8 cellular contexts compared by ENCODE assay signal in the genomic region with DNA sequence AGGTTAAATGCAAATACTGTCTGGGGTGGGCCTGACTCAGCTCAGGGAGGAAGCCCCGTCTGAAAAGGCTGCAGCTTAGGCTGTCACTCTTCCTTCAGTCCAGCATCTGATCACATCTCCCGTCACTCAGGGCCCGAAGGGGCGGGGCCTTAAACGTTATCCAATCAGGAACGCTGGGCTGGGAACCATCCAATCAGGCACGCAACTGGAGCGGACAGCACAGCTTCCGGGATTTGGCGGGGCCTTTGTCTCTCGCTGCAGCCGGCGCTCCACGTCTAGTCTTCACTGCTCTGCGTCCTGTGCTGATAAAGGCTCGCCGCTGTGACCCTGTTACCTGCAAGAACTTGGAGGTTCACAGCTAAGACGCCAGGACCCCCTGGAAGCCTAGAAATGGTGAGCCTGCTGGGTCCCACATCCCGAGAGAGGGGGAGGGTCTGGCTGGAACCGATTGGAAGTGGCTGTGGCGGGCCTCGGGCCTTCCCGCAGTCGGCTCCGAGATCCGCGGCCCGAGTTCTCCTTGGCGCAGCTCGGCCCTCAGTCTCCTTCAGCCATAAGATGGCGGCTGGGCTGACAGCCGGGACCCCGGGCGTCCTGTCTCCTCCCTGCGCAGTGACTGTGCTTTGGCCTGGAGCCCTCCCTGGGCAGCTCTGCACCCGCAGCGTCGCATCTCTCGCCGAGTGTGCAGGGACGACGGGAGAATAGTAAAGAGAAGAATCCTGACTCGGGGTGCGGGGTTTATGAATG. TPM values are rescaled to one million over a fixed set of nuclear protein-coding genes. Genes with fewer than 3 reads are reported as not detected.
DNase-seq lines count a peak whose midpoint lies in the region; ATAC-seq and TF ChIP-seq lines count a peak whose summit lies in the region.

Gene ZNF92 (plus strand): TSS at position 248 of the 744 bp plus-strand sequence. CDS start 143 bp downstream, at position 391.

- peak within 1 kb of the TSS; percentile 70 to 94 for H3K4me3 ChIP-seq in ascending aorta
- H3K4me3 ChIP-seq in right cardiac atrium (ENCODE audit: low read length) = peak within 1 kb of the TSS; percentile 96
- peak within 1 kb of the TSS; percentile 76 to 88 for H3K4me3 ChIP-seq in vagina

- H3K4me1 ChIP-seq in ascending aorta (peaks cover 0 to 14% of the 10 kb centered on the region in 2 donors), right cardiac atrium (ENCODE audit: control insufficient read depth, insufficient read depth, low read length) (no peaks in the 10 kb centered on the region), vagina (peaks cover 21% of the 10 kb centered on the region)

- H3K9me3 ChIP-seq in ascending aorta = no peaks in the 10 kb centered on the region
- H3K9me3 ChIP-seq in right cardiac atrium (ENCODE audit: control insufficient read depth, low read length) = no peaks in the 10 kb centered on the region
- H3K9me3 ChIP-seq in vagina = no peaks in the 10 kb centered on the region

- H3K27ac ChIP-seq in ascending aorta = peak within 1 kb of the TSS; percentile 86 to 91
- peak within 1 kb of the TSS; percentile 95 for H3K27ac ChIP-seq in right cardiac atrium (ENCODE audit: low read length)
- peak within 1 kb of the TSS; percentile 73 for H3K27ac ChIP-seq in vagina

- intact Hi-C loops in T-helper 2 cell treated with Interferon-gamma antibody and Interleukin-4, amounts not matched to agents 100 ng/mL and 5 ng/mL, for 36 hours (cut with micrococcal nuclease) = loop anchor here (1.0 to 10.0 kb wide), 12 partner anchors 47 to 1929 kb away; partner anchors contain the start of genes ERV3-1, GUSB, SBDS and TYW1
- intact Hi-C loops in ascending aorta (cut with DNase I) = loop anchor here (1.0 to 10.0 kb wide), 6 partner anchors 367 to 811 kb away; partner anchors contain the start of genes ERV3-1, VKORC1L1, ZNF107 and ZNF138
- intact Hi-C loops in right cardiac atrium (cut with DNase I) = no loop called here
- intact Hi-C loops in vagina (cut with DNase I) = no loop called here

- WGBS in right cardiac atrium = under 1% methylated on average over 44 of the region's 44 CpGs

- no peak for TF ChIP-seq CTCF in ascending aorta (IDR thresholded peaks at IDR 0.05)
- TF ChIP-seq CTCF in vagina (IDR thresholded peaks at IDR 0.05) = no peak

- DNase-seq in NCI-H187 treated with DMSO at 0.1 percent for 48 hours (lab: John Stamatoyannopoulos, UW) = peak; percentile 91
- DNase-seq in ascending aorta (ENCODE audit: low spot score in 2 of 2) = peak; percentile 93 to 98
- DNase-seq in right cardiac atrium = peak; percentile 98 to 99 (median 98)
- DNase-seq in pulmonary artery endothelial cell (ENCODE audit: low read depth, low spot score) = peak; percentile 88
- DNase-seq in vagina (ENCODE audit: extremely low spot score in 2 of 2) = peak; percentile 98

- peak in 1 of 2 donors; percentile 90 for TF ChIP-seq POLR2A in vagina (IDR thresholded peaks at IDR 0.05)

- H3K27me3 ChIP-seq in ascending aorta (no peaks in the 10 kb centered on the region), right cardiac atrium (ENCODE audit: control insufficient read depth, insufficient read depth) (no peaks in the 10 kb centered on the region), vagina (no peaks in the 10 kb centered on the region)

- peaks cover 0 to 6% of the 10 kb centered on the region in 2 donors for H3K36me3 ChIP-seq in ascending aorta
- H3K36me3 ChIP-seq in vagina = no peaks in the 10 kb centered on the region

- ATAC-seq in GM18499 (IDR thresholded peaks at IDR 0.05; ENCODE audit: insufficient read depth, unreplicated experiment) = peak; percentile 99
- peak; percentile 99 for ATAC-seq in HG02943 (IDR thresholded peaks at IDR 0.05; ENCODE audit: low read depth, unreplicated experiment)
- ATAC-seq in right cardiac atrium = peak; percentile 100

RNA-seq across cellular contexts. Expression of gene ZNF92, which starts in this region (rescaled TPM):
- 18.4 and 19.8 TPM in 2 replicates for total RNA-seq in T-helper 2 cell treated with Interferon-gamma antibody and Interleukin-4, amounts not matched to agents 100 ng/mL and 5 ng/mL, for 36 hours
- 4.0 TPM for total RNA-seq in ascending aorta
- total RNA-seq in right cardiac atrium = 1 to 10 TPM; 3.3 to 6.2 (median 4.5) TPM
- 3.1 TPM for polyA plus RNA-seq in right cardiac atrium
- 6.1 and 8.1 TPM in 2 replicates for total RNA-seq in pulmonary artery endothelial cell
- total RNA-seq in vagina = 6.1 TPM

Comparison
In these comparisons a context has a peak if more than half of its experiments do, and no peak if none do; other contexts are left out.
1. Peak in every context shown above with its lines: DNase-seq, ATAC-seq, H3K4me3 ChIP-seq and H3K27ac ChIP-seq.
2. intact Hi-C loops: an anchor here in T-helper 2 cell treated with Interferon-gamma antibody and Interleukin-4, amounts not matched to agents 100 ng/mL and 5 ng/mL, for 36 hours (1.0 to 10.0 kb wide) and ascending aorta (1.0 to 10.0 kb wide); none called in right cardiac atrium and vagina.